ENCODE assay signal across 8 cellular contexts in genomic region chr2:61906187-61906470, GRCh38. TPM values are rescaled to one million over a fixed set of nuclear protein-coding genes. Genes with fewer than 3 reads are reported as not detected.
DNase-seq lines count a peak whose midpoint lies in the region; ATAC-seq and TF ChIP-seq lines count a peak whose summit lies in the region.

No MANE protein-coding gene starts in this region.

- H3K27ac ChIP-seq in ACC112 (ENCODE audit: low read depth, low read length): no peak overlapping the region
- peak overlapping the region in 3 of 4 donors; percentile 59 to 82 (median 80) for H3K27ac ChIP-seq in tibial nerve

- ATAC-seq in activated naive CD4-positive, alpha-beta T cell treated with anti-CD3 and anti-CD28 coated beads, Interleukin-2, amount 50 U/mL, for 72 hours: peak; percentile 6 to 12
- ATAC-seq in GM19397 (IDR thresholded peaks at IDR 0.05; ENCODE audit: unreplicated experiment) (no peak), GM18873 (IDR thresholded peaks at IDR 0.05; ENCODE audit: low FRiP score, unreplicated experiment) (no peak)

- WGBS in tibial nerve, 2 donors: 2 to 3% methylated on average over 6 of the region's 6 CpGs

- peaks cover 9% of the 10 kb centered on the region for H3K79me2 ChIP-seq in ACC112 (ENCODE audit: control insufficient read depth, insufficient read depth, low read length, unreplicated experiment)

- H2AFZ ChIP-seq in ACC112 (ENCODE audit: low read length, unreplicated experiment): peak overlapping the region; percentile 83

- TF ChIP-seq EP300 in tibial nerve (IDR thresholded peaks at IDR 0.05): no peak

- H3K4me1 ChIP-seq in ACC112 (ENCODE audit: control insufficient read depth, insufficient read depth, low read length, unreplicated experiment): peaks cover 13% of the 10 kb centered on the region
- peaks cover 0 to 33% (median 7%) of the 10 kb centered on the region in 4 donors for H3K4me1 ChIP-seq in tibial nerve

- H3K27ac Mint-ChIP-seq in activated naive CD4-positive, alpha-beta T cell treated with anti-CD3 and anti-CD28 coated beads, Interleukin-2, amount 50 U/mL, for 72 hours: peak overlapping the region; percentile 39 to 94

- DNase-seq in HFF-Myc (ENCODE audit: extremely low read depth, low read depth): no peak
- DNase-seq in activated naive CD4-positive, alpha-beta T cell treated with anti-CD3 and anti-CD28 coated beads, Interleukin-2, amount 50 U/mL, for 72 hours (ENCODE audit: low spot score in 2 of 2): no peak
- DNase-seq in kidney epithelial cell (ENCODE audit: low read depth): no peak
- DNase-seq in tibial nerve (ENCODE audit: low spot score in 2 of 2): no peak
- no peak for DNase-seq in D341Med (ENCODE audit: low spot score)

- peaks cover 0 to 4% of the 10 kb centered on the region in 2 donors for H3K36me3 Mint-ChIP-seq in activated naive CD4-positive, alpha-beta T cell treated with anti-CD3 and anti-CD28 coated beads, Interleukin-2, amount 50 U/mL, for 72 hours

- H3K36me3 ChIP-seq in ACC112 (ENCODE audit: insufficient read depth, low read length) (no peaks in the 10 kb centered on the region), kidney epithelial cell (ENCODE audit: control insufficient read depth, insufficient read depth, low read length) (no peaks in the 10 kb centered on the region), tibial nerve (no peaks in the 10 kb centered on the region)

- no peaks in the 10 kb centered on the region for H3K9me3 Mint-ChIP-seq in activated naive CD4-positive, alpha-beta T cell treated with anti-CD3 and anti-CD28 coated beads, Interleukin-2, amount 50 U/mL, for 72 hours

- H3K27me3 ChIP-seq in ACC112 (ENCODE audit: insufficient read depth, low read length): no peaks in the 10 kb centered on the region
- H3K27me3 ChIP-seq in kidney epithelial cell (ENCODE audit: control insufficient read depth, insufficient read depth, low read length): no peaks in the 10 kb centered on the region
- H3K27me3 ChIP-seq in tibial nerve: no peaks in the 10 kb centered on the region

- TF ChIP-seq POLR2A in tibial nerve (IDR thresholded peaks at IDR 0.05): no peak

- peak overlapping the region; percentile 92 for H3K4me3 ChIP-seq in ACC112 (ENCODE audit: low read depth, low read length)
- H3K4me3 ChIP-seq in HFF-Myc (replicated peaks; ENCODE audit: low read depth, low read length): peak overlapping the region; percentile 90
- H3K4me3 ChIP-seq in kidney epithelial cell (ENCODE audit: low read depth, low read length): peak overlapping the region; percentile 70
- peak overlapping the region; percentile 54 to 83 (median 66) for H3K4me3 ChIP-seq in tibial nerve

- H3K9me3 ChIP-seq in tibial nerve: no peaks in the 10 kb centered on the region

- TF ChIP-seq CTCF in HFF-Myc (IDR thresholded peaks at IDR 0.05; ENCODE audit: low read depth, low read length, missing control alignments): no peak
- no peak for TF ChIP-seq CTCF in kidney epithelial cell (IDR thresholded peaks at IDR 0.05; ENCODE audit: insufficient read depth, low read length, poor library complexity, severe bottlenecking)
- no peak for TF ChIP-seq CTCF in tibial nerve (IDR thresholded peaks at IDR 0.05)

RNA-seq across cellular contexts. Expression of gene COMMD1, which starts 0.7 kb away (rescaled TPM):
- total RNA-seq in activated naive CD4-positive, alpha-beta T cell treated with anti-CD3 and anti-CD28 coated beads, Interleukin-2, amount 50 U/mL, for 72 hours: 10 to 100 TPM; 20.4 to 37.0 TPM
- total RNA-seq in kidney epithelial cell: 44.1 and 44.9 TPM in 2 replicates
- total RNA-seq in tibial nerve: 10 to 100 TPM; 29.6 to 49.2 (median 43.7) TPM

RNA-seq across cellular contexts. Expression of gene CCT4, which starts 17.7 kb away (rescaled TPM):
- total RNA-seq in activated naive CD4-positive, alpha-beta T cell treated with anti-CD3 and anti-CD28 coated beads, Interleukin-2, amount 50 U/mL, for 72 hours: 100 to 1,000 TPM; 314 to 331 TPM
- total RNA-seq in kidney epithelial cell (156 and 158 TPM in 2 replicates), tibial nerve (10 to 100 TPM; 58.4 to 77.0 (median 64.1) TPM)

RNA-seq across cellular contexts. Expression of gene FAM161A, which starts 52.3 kb away (rescaled TPM):
- 10 to 100 TPM; 10.3 to 11.0 TPM for total RNA-seq in activated naive CD4-positive, alpha-beta T cell treated with anti-CD3 and anti-CD28 coated beads, Interleukin-2, amount 50 U/mL, for 72 hours
- total RNA-seq in kidney epithelial cell (3.0 and 6.0 TPM in 2 replicates), tibial nerve (1 to 10 TPM; 2.8 to 8.0 (median 5.7) TPM)

Comparison
In these comparisons a context has a peak if more than half of its experiments do, and no peak if none do; other contexts are left out.
1. ATAC-seq: peak in activated naive CD4-positive, alpha-beta T cell treated with anti-CD3 and anti-CD28 coated beads, Interleukin-2, amount 50 U/mL, for 72 hours (2 of 2); none in GM19397 (single experiment) and GM18873 (single experiment).
2. Peak in every context shown above with its lines, with median percentiles within 50 percentile points of each other: H3K4me3 ChIP-seq.